In the genomic region with DNA sequence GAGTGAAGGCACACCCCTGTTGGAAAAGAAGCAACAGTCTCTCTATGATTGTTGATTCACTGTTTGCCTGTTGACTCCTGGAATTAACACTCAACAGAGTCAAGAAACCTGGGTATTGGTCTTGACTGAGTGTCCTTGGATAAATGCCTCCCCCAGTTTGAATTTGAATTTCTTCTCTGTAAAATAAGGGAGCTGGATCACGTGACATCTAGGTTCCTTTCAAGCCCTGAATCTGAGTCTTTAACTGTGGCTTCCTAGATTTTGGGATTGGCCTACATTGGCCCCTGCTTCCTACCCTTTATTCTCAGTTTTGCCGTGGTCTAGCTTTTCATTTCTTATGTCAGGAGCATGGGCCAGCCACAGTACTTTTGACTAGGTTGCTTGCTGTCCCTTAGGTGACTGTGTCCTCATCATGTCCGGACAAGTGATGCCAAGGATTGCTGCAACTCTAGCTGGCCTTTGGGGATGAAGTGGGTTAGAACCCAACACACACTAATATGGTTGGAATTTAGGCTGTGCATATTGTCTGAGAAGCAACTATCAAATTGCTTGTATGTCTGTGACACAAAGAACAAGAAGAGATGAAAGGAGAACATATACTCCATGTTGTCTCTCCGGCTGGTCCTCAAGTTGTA, we compare ENCODE assay signal across 23 cellular contexts. TPM values are rescaled to one million over a fixed set of nuclear protein-coding genes. Genes with fewer than 3 reads are reported as not detected.
DNase-seq lines count a peak whose midpoint lies in the region; ATAC-seq, FAIRE-seq and TF ChIP-seq lines count a peak whose summit lies in the region.
"Had no signal": no experiment of that assay in that cellular context is flagged by ENCODE, and none has a peak within 500 bp of the region (broad histone marks: within the 10 kb centered on the region; RNA-seq: fewer than 3 reads in every experiment).

No MANE protein-coding gene starts in this region.

- H3K4me3 ChIP-seq in GM23248, result no peak overlapping the region
- H3K4me3 ChIP-seq in bronchial epithelial cell (ENCODE audit: low read depth, low read length), result no peak overlapping the region
- H3K4me3 ChIP-seq in right cardiac atrium (ENCODE audit: low read length), result no peak overlapping the region
- H3K4me3 ChIP-seq in rectal smooth muscle tissue (ENCODE audit: low read length), result no peak overlapping the region
- no peak overlapping the region for H3K4me3 ChIP-seq in CD8-positive, alpha-beta T cell (ENCODE audit: low read depth, low read length)
- H3K4me3 ChIP-seq: A549, Peyer's patch, SJCRH30 had no signal

- peaks cover 95% of the 10 kb centered on the region for H3F3A ChIP-seq in GM23248 (ENCODE audit: insufficient read depth)

- H3K27me3 ChIP-seq in GM23248 (replicated peaks; ENCODE audit: insufficient read depth), result no peaks in the 10 kb centered on the region
- no peaks in the 10 kb centered on the region for H3K27me3 ChIP-seq in bronchial epithelial cell (ENCODE audit: control insufficient read depth, insufficient read depth, low read length)
- no peaks in the 10 kb centered on the region for H3K27me3 ChIP-seq in right cardiac atrium (ENCODE audit: control insufficient read depth, insufficient read depth)
- H3K27me3 ChIP-seq in rectal smooth muscle tissue (ENCODE audit: control insufficient read depth, insufficient read depth, low read length), result no peaks in the 10 kb centered on the region
- H3K27me3 ChIP-seq in CD8-positive, alpha-beta T cell (ENCODE audit: insufficient read depth, low read length), result no peaks in the 10 kb centered on the region
- H3K27me3 ChIP-seq: Peyer's patch, SJCRH30 had no signal

- H2AFZ ChIP-seq in GM23248, result no peak overlapping the region

- H3K36me3 Mint-ChIP-seq in CD8-positive, alpha-beta T cell, result no peaks in the 10 kb centered on the region
- H3K36me3 Mint-ChIP-seq: natural killer cell had no signal

- no peak overlapping the region for H3K9ac ChIP-seq in GM23248
- H3K9ac ChIP-seq in rectal smooth muscle tissue (ENCODE audit: low read length), result no peak overlapping the region

- no peaks in the 10 kb centered on the region for H3K9me3 Mint-ChIP-seq in CD8-positive, alpha-beta T cell
- H3K9me3 Mint-ChIP-seq: activated naive CD8-positive, alpha-beta T cell treated with anti-CD3 and anti-CD28 coated beads for 36 hours had no signal

- H3K27ac ChIP-seq in GM23248 (peak overlapping the region; percentile 33), right cardiac atrium (ENCODE audit: low read length) (peak overlapping the region; percentile 39), rectal smooth muscle tissue (ENCODE audit: low read depth, low read length) (peak overlapping the region; percentile 41)
- H3K27ac ChIP-seq in CD8-positive, alpha-beta T cell (ENCODE audit: low read depth, low read length), result no peak overlapping the region
- H3K27ac ChIP-seq: A549, SJCRH30 had no signal

- peak in 1 of 2 donors; percentile 51 for ATAC-seq in right cardiac atrium
- ATAC-seq in CD8-positive, alpha-beta T cell, result no peak
- no peak for ATAC-seq in GM21529 (IDR thresholded peaks at IDR 0.05; ENCODE audit: unreplicated experiment)
- ATAC-seq: A549, natural killer cell had no signal

- H3K9me2 ChIP-seq in GM23248 (ENCODE audit: insufficient read depth), result no peaks in the 10 kb centered on the region

- no peak overlapping the region for H3K27ac Mint-ChIP-seq in CD8-positive, alpha-beta T cell
- H3K27ac Mint-ChIP-seq: activated naive CD8-positive, alpha-beta T cell treated with anti-CD3 and anti-CD28 coated beads for 36 hours; B cell; natural killer cell had no signal

- no peak overlapping the region for H3K4me2 ChIP-seq in GM23248 (ENCODE audit: unreplicated experiment)
- H3K4me2 ChIP-seq: A549 had no signal

- no peaks in the 10 kb centered on the region for H3K4me1 Mint-ChIP-seq in CD8-positive, alpha-beta T cell (ENCODE audit: low read depth)
- H3K4me1 Mint-ChIP-seq: activated naive CD8-positive, alpha-beta T cell treated with anti-CD3 and anti-CD28 coated beads for 36 hours; B cell; natural killer cell had no signal

- CTCF ChIA-PET in CD8-positive, alpha-beta T cell (lab: Charles Lee), result no interaction called here

- intact Hi-C loops in right cardiac atrium (cut with DNase I), result no loop called here
- intact Hi-C loops in CD8-positive, alpha-beta T cell (cut with DNase I, micrococcal nuclease), result no loop called here

- no peak for DNase-seq in GM23248
- peak; percentile 62 for DNase-seq in bronchial epithelial cell (ENCODE audit: low read depth)
- DNase-seq in right cardiac atrium, result no peak
- DNase-seq in kidney tubule cell (ENCODE audit: low spot score), result no peak
- DNase-seq in CD8-positive, alpha-beta T cell, result no peak
- DNase-seq in activated gamma-delta T cell treated with Interleukin-2 at 50 U/mL for 16 hours, result no peak
- DNase-seq: activated CD4-positive, alpha-beta T cell treated with anti-CD3 and anti-CD28 coated beads, Interleukin-2, amount 50 U/mL, for 4 hours; activated CD4-positive, CD25-positive, alpha-beta regulatory T cell; activated naive CD8-positive, alpha-beta T cell treated with anti-CD3 and anti-CD28 coated beads for 36 hours; DMS79 treated with DMSO at 0.1 percent for 48 hours; H7; Karpas-422; kidney glomerular epithelial cell; MV-4-11; natural killer cell; NCI-H1694; NCI-H526 treated with DMSO at 0.1 percent for 48 hours; Peyer's patch; SJCRH30 had no signal

- TF ChIP-seq CTCF in bronchial epithelial cell (IDR thresholded peaks at IDR 0.05; ENCODE audit: insufficient read depth, low read length, severe bottlenecking), result no peak
- TF ChIP-seq CTCF in CD8-positive, alpha-beta T cell (IDR thresholded peaks at IDR 0.05), result no peak

- H3K9me3 ChIP-seq in GM23248 (ENCODE audit: low read depth), result no peaks in the 10 kb centered on the region
- no peaks in the 10 kb centered on the region for H3K9me3 ChIP-seq in right cardiac atrium (ENCODE audit: control insufficient read depth, low read length)
- H3K9me3 ChIP-seq in CD8-positive, alpha-beta T cell (ENCODE audit: low read length), result no peaks in the 10 kb centered on the region
- H3K9me3 ChIP-seq: A549, Peyer's patch, SJCRH30 had no signal

- H3K36me3 ChIP-seq in GM23248 (ENCODE audit: low read depth), result peaks cover 58% of the 10 kb centered on the region
- H3K36me3 ChIP-seq in bronchial epithelial cell (ENCODE audit: control insufficient read depth, insufficient read depth, low read length), result peaks cover 2% of the 10 kb centered on the region
- no peaks in the 10 kb centered on the region for H3K36me3 ChIP-seq in rectal smooth muscle tissue (ENCODE audit: control insufficient read depth, insufficient read depth, low read length)
- no peaks in the 10 kb centered on the region for H3K36me3 ChIP-seq in CD8-positive, alpha-beta T cell (ENCODE audit: insufficient read depth, low read length)
- H3K36me3 ChIP-seq: Peyer's patch, SJCRH30 had no signal

- in situ Hi-C loops in GM23248 (cut with MboI), result no loop called here

- POLR2A ChIA-PET in CD8-positive, alpha-beta T cell (lab: Charles Lee), result no interaction called here

- WGBS in GM23248 (ENCODE audit: low coverage in 1 of 2, low lambda C conversion rate in 2 of 2, missing lambda C conversion rate in 2 of 2), 2 experiments, result 97% methylated on average over 4 of the region's 4 CpGs
- 78% methylated on average over 4 of the region's 4 CpGs for WGBS in right cardiac atrium

- peaks cover 66% of the 10 kb centered on the region for H3K4me1 ChIP-seq in GM23248 (ENCODE audit: insufficient read depth)
- peaks cover 8% of the 10 kb centered on the region for H3K4me1 ChIP-seq in right cardiac atrium (ENCODE audit: control insufficient read depth, insufficient read depth, low read length)
- peaks cover 44% of the 10 kb centered on the region for H3K4me1 ChIP-seq in rectal smooth muscle tissue (ENCODE audit: control insufficient read depth, insufficient read depth, low read length)
- H3K4me1 ChIP-seq in CD8-positive, alpha-beta T cell (ENCODE audit: insufficient read depth, low read length), result no peaks in the 10 kb centered on the region
- H3K4me1 ChIP-seq: A549 had no signal

- H3K4me3 Mint-ChIP-seq in CD8-positive, alpha-beta T cell, result no peak overlapping the region
- H3K4me3 Mint-ChIP-seq: activated naive CD8-positive, alpha-beta T cell treated with anti-CD3 and anti-CD28 coated beads for 36 hours; B cell; natural killer cell had no signal

- peaks cover 3% of the 10 kb centered on the region; the same call in 1 of the 2 replicates for H4K20me1 ChIP-seq in GM23248 (ENCODE audit: insufficient read depth)

- peaks cover 8% of the 10 kb centered on the region for H3K27me3 Mint-ChIP-seq in CD8-positive, alpha-beta T cell (ENCODE audit: low read depth)
- H3K27me3 Mint-ChIP-seq: activated naive CD8-positive, alpha-beta T cell treated with anti-CD3 and anti-CD28 coated beads for 36 hours had no signal

- peaks cover 100% of the 10 kb centered on the region for H3K79me2 ChIP-seq in GM23248 (ENCODE audit: insufficient read depth)

- no peak for FAIRE-seq in bronchial epithelial cell (lab: Jason Lieb, UNC)
- FAIRE-seq: A549 had no signal

RNA-seq across cellular contexts. Expression of gene CALD1, which starts 35.4 kb away (rescaled TPM):
- total RNA-seq in GM23248 (2014; rRNA removed; shearing (Covaris generic)), result 674 and 698 TPM in 2 replicates
- 1,687 and 1,703 TPM in 2 replicates for polyA plus RNA-seq in GM23248 (2016; fragmentation: Nextera tagmentation; extraction: Ambion mirVana)
- total RNA-seq in bronchial epithelial cell, result 71.3 and 102 TPM in 2 replicates
- 100 to 1,000 TPM; 127 to 214 (median 137) TPM for total RNA-seq in right cardiac atrium
- polyA plus RNA-seq in right cardiac atrium, result 93.9 TPM
- total RNA-seq in CD8-positive, alpha-beta T cell, result not detected

Comparison
In these comparisons a context has a peak if more than half of its experiments do, and no peak if none do; other contexts are left out.
1. RNA of gene CALD1, which starts 35.4 kb away (total RNA-seq): 674 to 698 TPM in GM23248, 127 to 214 TPM in right cardiac atrium and 71.3 to 102 TPM in bronchial epithelial cell; not detected in CD8-positive, alpha-beta T cell; every median in the first group is over 10 times any median in the second.